In genomic region chr14:65255583-65256443, GRCh38 we compare ENCODE assay signal across 2 cellular contexts.
TF ChIP-seq lines count a peak whose summit lies in the region.

No MANE protein-coding gene starts in this region.

TF ChIP-seq in IMR-90, 13 proteins besides CTCF, POLR2A, EP300 and RAD21 (continued from another document):
- no peak for TF ChIP-seq ELK1 (IDR thresholded peaks at IDR 0.05; ENCODE audit: borderline replicate concordance, low read depth, low read length)

TF ChIP-seq in SK-N-SH treated with all-trans-retinoic acid at 6 μM for 48 hours, 23 proteins besides CTCF, POLR2A, EP300 and RAD21 (continued from another document):
- TF ChIP-seq TCF4 (CRISPR knock-in tag; IDR thresholded peaks at IDR 0.05; ENCODE audit: borderline replicate concordance) (no peak), PPARA (CRISPR knock-in tag; IDR thresholded peaks at IDR 0.05; ENCODE audit: borderline replicate concordance) (no peak)
